Comparison of ENCODE assay signal across 8 cellular contexts in the genomic region with DNA sequence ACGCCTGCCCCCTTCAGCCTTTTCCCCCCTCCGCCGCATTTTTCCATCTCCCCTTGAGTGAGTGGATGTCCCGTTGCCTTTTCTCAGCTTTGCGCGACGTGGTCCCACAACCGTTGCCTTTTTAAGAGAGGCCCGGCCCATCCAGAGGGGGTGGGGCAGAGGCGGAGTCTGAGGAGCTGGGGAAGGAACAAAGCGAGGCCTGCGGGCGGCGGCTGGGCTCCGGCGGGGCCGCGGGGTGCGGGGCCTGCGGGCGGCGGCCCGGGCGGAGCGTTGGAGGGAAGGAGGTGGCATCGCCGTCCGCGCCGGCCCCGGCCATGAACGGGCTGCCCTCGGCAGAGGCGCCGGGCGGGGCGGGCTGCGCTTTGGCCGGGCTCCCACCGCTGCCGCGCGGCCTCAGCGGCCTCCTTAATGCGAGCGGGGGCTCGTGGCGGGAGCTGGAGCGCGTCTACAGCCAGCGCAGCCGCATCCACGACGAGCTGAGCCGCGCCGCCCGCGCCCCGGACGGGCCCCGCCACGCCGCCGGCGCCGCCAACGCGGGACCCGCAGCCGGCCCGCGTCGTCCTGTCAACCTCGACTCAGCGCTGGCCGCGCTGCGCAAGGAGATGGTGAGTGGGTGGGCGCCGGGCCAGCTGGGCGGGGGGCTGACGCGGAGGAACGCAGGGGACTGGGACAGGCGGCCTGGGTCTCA. TPM values are rescaled to one million over a fixed set of nuclear protein-coding genes. Genes with fewer than 3 reads are reported as not detected.
A peak's percentile ranks its signal among the peaks of the same experiment; 100 is the strongest.
DNase-seq lines count a peak whose midpoint lies in the region; ATAC-seq and TF ChIP-seq lines count a peak whose summit lies in the region.

Gene FAM89B, plus strand, starts transcription at position 183 of the 688 bp plus-strand sequence. Its CDS starts 132 bp downstream, at position 315.

- CTCF ChIA-PET in activated CD4-positive, alpha-beta memory T cell treated with anti-CD3 and anti-CD28 coated beads, Interleukin-2, amount 10 ng/mL, durations not matched to agents 7 days and 5 days (lab: Charles Lee), result interaction anchor here (0.7 to 5.7 kb wide), 16 partner anchors 8 to 318 kb away, joined by 3 to 88 read pairs (median 4); partner anchors contain the start of genes CCDC85B, LTBP3, MAP3K11 and PCNX3

- TF ChIP-seq RAD21 in liver (IDR thresholded peaks at IDR 0.05), result no peak

- H3K36me3 Mint-ChIP-seq in activated CD4-positive, alpha-beta memory T cell treated with anti-CD3 and anti-CD28 coated beads, Interleukin-2, amount 10 ng/mL, durations not matched to agents 7 days and 5 days (ENCODE audit: low read depth), result peaks cover 33% of the 10 kb centered on the region

- peak within 1 kb of the TSS; percentile 88 for H3K27ac Mint-ChIP-seq in activated CD4-positive, alpha-beta memory T cell treated with anti-CD3 and anti-CD28 coated beads, Interleukin-2, amount 10 ng/mL, durations not matched to agents 7 days and 5 days

- H4K20me1 ChIP-seq in GM23248 (ENCODE audit: insufficient read depth), result no peaks in the 10 kb centered on the region

- no peaks in the 10 kb centered on the region for H3K27me3 ChIP-seq in GM23248 (replicated peaks; ENCODE audit: insufficient read depth)
- no peaks in the 10 kb centered on the region for H3K27me3 ChIP-seq in liver (ENCODE audit: control insufficient read depth in 4 of 4, insufficient read depth in 4 of 4, low read length in 3 of 4)

- H3K4me2 ChIP-seq in GM23248 (ENCODE audit: unreplicated experiment), result peak within 1 kb of the TSS; percentile 80

- peak within 1 kb of the TSS; percentile 96 for H3K27ac ChIP-seq in 22Rv1
- peak within 1 kb of the TSS; percentile 72 for H3K27ac ChIP-seq in GM23248
- peak within 1 kb of the TSS; percentile 57 to 77 for H3K27ac ChIP-seq in liver (ENCODE audit: low read depth in 1 of 2, low read length in 2 of 2)

- peaks cover 55% of the 10 kb centered on the region for H3K4me1 Mint-ChIP-seq in activated CD4-positive, alpha-beta memory T cell treated with anti-CD3 and anti-CD28 coated beads, Interleukin-2, amount 10 ng/mL, durations not matched to agents 7 days and 5 days

- H3K4me1 ChIP-seq in GM23248 (ENCODE audit: insufficient read depth), result peaks cover 43% of the 10 kb centered on the region
- H3K4me1 ChIP-seq in liver (ENCODE audit: control insufficient read depth in 4 of 4, insufficient read depth in 4 of 4, low read length in 3 of 4), result peaks cover 23 to 73% (median 58%) of the 10 kb centered on the region in 4 donors

- H2AFZ ChIP-seq in GM23248, result no peak within 1 kb of the TSS

- POLR2A ChIA-PET in activated CD4-positive, alpha-beta memory T cell treated with anti-CD3 and anti-CD28 coated beads, Interleukin-2, amount 10 ng/mL, durations not matched to agents 7 days and 5 days (lab: Charles Lee), result interaction anchor here (0.7 to 5.5 kb wide), 24 partner anchors 10 to 455 kb away, joined by 3 to 65 read pairs (median 5); partner anchors contain the start of genes KCNK7, LTBP3, MALAT1 and MAP3K11

- no peak for ATAC-seq in GM21723 (IDR thresholded peaks at IDR 0.05; ENCODE audit: unreplicated experiment)

- H3K4me3 ChIP-seq in GM23248, result peak within 1 kb of the TSS; percentile 92
- H3K4me3 ChIP-seq in liver (ENCODE audit: low read depth in 1 of 3, low read length in 3 of 3), result peak within 1 kb of the TSS; percentile 36 to 83 (median 57)

- no peaks in the 10 kb centered on the region for H3K9me2 ChIP-seq in GM23248 (ENCODE audit: insufficient read depth)

- WGBS in GM23248 (ENCODE audit: low coverage in 1 of 2, low lambda C conversion rate in 2 of 2, missing lambda C conversion rate in 2 of 2), 2 experiments, result 1 to 2% methylated on average over 51 to 71 of the region's 86 CpGs
- WGBS in liver, result under 1% methylated on average over 86 of the region's 86 CpGs

- H3K36me3 ChIP-seq in GM23248 (ENCODE audit: low read depth) (no peaks in the 10 kb centered on the region), liver (ENCODE audit: control insufficient read depth in 4 of 4, insufficient read depth in 3 of 4, low read depth in 1 of 4, low read length in 3 of 4) (peaks cover 0 to 3% (median 1%) of the 10 kb centered on the region in 4 donors)

- peak within 1 kb of the TSS; percentile 100 for H3K4me3 Mint-ChIP-seq in activated CD4-positive, alpha-beta memory T cell treated with anti-CD3 and anti-CD28 coated beads, Interleukin-2, amount 10 ng/mL, durations not matched to agents 7 days and 5 days

- DNase-seq in GM23248 (peak; percentile 90), NCI-H69 (lab: John Stamatoyannopoulos, UW) (peak; percentile 89), dermis microvascular lymphatic vessel endothelial cell (ENCODE audit: low read depth in 2 of 2) (peak; percentile 48 to 86)
- DNase-seq in activated CD4-positive, alpha-beta memory T cell treated with anti-CD3 and anti-CD28 coated beads, Interleukin-2, amount 10 ng/mL, durations not matched to agents 7 days and 5 days, result peak; percentile 93
- DNase-seq in stimulated activated CD4-positive, alpha-beta T cell treated with anti-CD3 and anti-CD28 coated beads, Interleukin-2, amount 100 ng/mL, for 48 hours, result peak; percentile 83 to 85

- H3K9ac ChIP-seq in GM23248 (peak within 1 kb of the TSS; percentile 92), liver (ENCODE audit: low read depth in 1 of 2, low read length in 2 of 2) (peak within 1 kb of the TSS; percentile 21 to 36)

- no peaks in the 10 kb centered on the region for H3K27me3 Mint-ChIP-seq in activated CD4-positive, alpha-beta memory T cell treated with anti-CD3 and anti-CD28 coated beads, Interleukin-2, amount 10 ng/mL, durations not matched to agents 7 days and 5 days

- peaks cover 20% of the 10 kb centered on the region for H3F3A ChIP-seq in GM23248 (ENCODE audit: insufficient read depth)

- in situ Hi-C loops in GM23248 (cut with MboI), result no loop called here

- TF ChIP-seq CTCF in 22Rv1 (IDR thresholded peaks at IDR 0.05) (no peak), liver (IDR thresholded peaks at IDR 0.05; ENCODE audit: low read depth, low read length, missing input control) (no peak)

- peaks cover 59% of the 10 kb centered on the region for H3K79me2 ChIP-seq in GM23248 (ENCODE audit: insufficient read depth)

- H3K9me3 ChIP-seq in GM23248 (ENCODE audit: low read depth), result no peaks in the 10 kb centered on the region
- no peaks in the 10 kb centered on the region for H3K9me3 ChIP-seq in liver (ENCODE audit: control insufficient read depth in 4 of 4, low read length in 3 of 4)

- no peaks in the 10 kb centered on the region for H3K9me3 Mint-ChIP-seq in activated CD4-positive, alpha-beta memory T cell treated with anti-CD3 and anti-CD28 coated beads, Interleukin-2, amount 10 ng/mL, durations not matched to agents 7 days and 5 days

TF ChIP-seq in liver, 16 proteins besides CTCF, POLR2A, EP300 and RAD21:
- TF ChIP-seq JUND (IDR thresholded peaks at IDR 0.05) (no peak), GABPA (IDR thresholded peaks at IDR 0.05 in 1 of 2, conservative IDR thresholded peaks at IDR 0.05 in 1 of 2) (peak in 1 of 2 donors; percentile 62)

RNA-seq across cellular contexts. Expression of gene FAM89B, which starts in this region (rescaled TPM):
- 41.2 and 67.0 TPM in 2 replicates for total RNA-seq in GM23248 (2014; rRNA removed; shearing (Covaris generic))
- polyA plus RNA-seq in GM23248 (2016; fragmentation: Nextera tagmentation; extraction: Ambion mirVana), result 73.1 and 76.3 TPM in 2 replicates
- total RNA-seq in activated CD4-positive, alpha-beta memory T cell treated with anti-CD3 and anti-CD28 coated beads, Interleukin-2, amount 10 ng/mL, durations not matched to agents 7 days and 5 days, result 10 to 100 TPM; 45.6 to 48.0 TPM
- total RNA-seq in dermis microvascular lymphatic vessel endothelial cell, result 12.2 and 23.8 TPM in 2 replicates
- 10 to 100 TPM in 1 of 2 donors, 1 to 10 TPM in 1; 4.7 to 16.7 TPM for total RNA-seq in liver
- polyA plus RNA-seq in liver, result 10 to 100 TPM in 1 of 2 donors, 1 to 10 TPM in 1; 7.7 to 11.4 TPM
